Comparison of ENCODE assay signal across 17 cellular contexts in the genomic region with DNA sequence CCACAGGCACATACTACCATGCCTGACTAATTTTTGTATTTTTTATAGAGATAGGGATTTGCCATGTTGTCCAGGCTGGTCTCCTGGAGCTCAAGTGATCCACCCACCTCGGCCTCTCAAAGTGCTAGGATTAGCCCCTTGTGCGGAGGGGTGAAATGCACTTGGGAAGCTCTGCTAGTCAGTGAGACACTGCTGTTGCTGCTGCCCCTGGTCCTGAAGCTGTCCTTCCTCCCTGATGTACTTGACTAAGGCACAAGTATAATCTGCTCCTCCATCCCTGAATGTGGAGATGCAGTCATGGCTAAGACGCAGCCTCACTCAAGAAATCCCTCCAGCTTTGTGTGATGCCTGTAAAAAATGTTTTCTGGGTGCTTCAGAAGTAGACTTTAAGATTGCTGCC.
DNase-seq lines count a peak whose midpoint lies in the region; ATAC-seq and TF ChIP-seq lines count a peak whose summit lies in the region.
"Had no signal": no experiment of that assay in that cellular context is flagged by ENCODE, and none has a peak within 500 bp of the region (broad histone marks: within the 10 kb centered on the region; RNA-seq: fewer than 3 reads in every experiment).

No MANE protein-coding gene starts in this region.

- H3K27ac ChIP-seq in GM23338 (ENCODE audit: low read depth): no peak overlapping the region

- TF ChIP-seq CTCF in GM23338 (conservative IDR thresholded peaks at IDR 0.05; ENCODE audit: low read depth in 2 of 2) (no peak), WTC11 (IDR thresholded peaks at IDR 0.05) (no peak)

- no peaks in the 10 kb centered on the region for H3K27me3 ChIP-seq in GM23338 (ENCODE audit: insufficient read depth)

- H3K9me3 Mint-ChIP-seq in GM23338: no peaks in the 10 kb centered on the region
- H3K9me3 Mint-ChIP-seq in WTC11: peaks cover 7% of the 10 kb centered on the region

- H3K36me3 ChIP-seq in GM23338 (ENCODE audit: insufficient read depth): no peaks in the 10 kb centered on the region
- H3K36me3 ChIP-seq: HAP-1 had no signal

- no peak overlapping the region for H2AFZ ChIP-seq in GM23338

- no peaks in the 10 kb centered on the region for H3K4me1 ChIP-seq in GM23338 (ENCODE audit: insufficient read depth)
- H3K4me1 ChIP-seq: HAP-1 had no signal

- no peak overlapping the region for H3K27ac Mint-ChIP-seq in GM23338
- no peak overlapping the region for H3K27ac Mint-ChIP-seq in WTC11
- H3K27ac Mint-ChIP-seq: CD4-positive, alpha-beta memory T cell had no signal

- H3K4me3 Mint-ChIP-seq in GM23338 (no peak overlapping the region), WTC11 (no peak overlapping the region)
- H3K4me3 Mint-ChIP-seq: CD4-positive, alpha-beta memory T cell had no signal

- no peak overlapping the region for H3K4me2 ChIP-seq in GM23338

- H3K4me1 Mint-ChIP-seq in GM23338 (no peaks in the 10 kb centered on the region), WTC11 (peaks cover 1% of the 10 kb centered on the region; the same call in 1 of the 2 replicates)
- H3K4me1 Mint-ChIP-seq: CD4-positive, alpha-beta memory T cell had no signal

- no peaks in the 10 kb centered on the region for H3K36me3 Mint-ChIP-seq in GM23338 (ENCODE audit: low read depth)
- no peaks in the 10 kb centered on the region for H3K36me3 Mint-ChIP-seq in WTC11
- H3K36me3 Mint-ChIP-seq: CD4-positive, alpha-beta memory T cell had no signal

- peak; percentile 58 for ATAC-seq in GM23338
- peak; percentile 43; the same call in 1 of the 2 replicates for ATAC-seq in WTC11
- ATAC-seq in Right ventricle myocardium superior (ENCODE audit: poor library complexity): no peak
- ATAC-seq in HG02981 (IDR thresholded peaks at IDR 0.05; ENCODE audit: unreplicated experiment): no peak

- intact Hi-C loops in Right ventricle myocardium superior (cut with DNase I): no loop called here

- no peaks in the 10 kb centered on the region for H3K79me2 ChIP-seq in GM23338 (replicated peaks; ENCODE audit: insufficient read depth)

- H3K27me3 Mint-ChIP-seq in GM23338 (ENCODE audit: insufficient read depth, low read depth, poor library complexity) (peaks cover 3% of the 10 kb centered on the region), WTC11 (ENCODE audit: low read depth) (no peaks in the 10 kb centered on the region)

- no peak overlapping the region for H3K4me3 ChIP-seq in GM23338
- H3K4me3 ChIP-seq: HAP-1 had no signal

- no peaks in the 10 kb centered on the region for H3F3A ChIP-seq in GM23338 (replicated peaks; ENCODE audit: low read depth)

- DNase-seq in GM23338 (ENCODE audit: low spot score) (peak; percentile 15), WTC11 (ENCODE audit: low spot score) (no peak), iPS-NIHi7 (ENCODE audit: extremely low spot score) (peak; percentile 41), Right ventricle myocardium superior (no peak), cerebellum (ENCODE audit: low spot score) (no peak), NCI-H1092 treated with DMSO at 0.1 percent for 48 hours (lab: John Stamatoyannopoulos, UW) (no peak)
- DNase-seq: 8988T; C1 segment of cervical spinal cord; Calu3; CD4-positive, alpha-beta memory T cell; COR-L47; DMS53; DMS79 treated with DMSO at 0.1 percent for 48 hours; GF-D8; GOT3 had no signal

- POLR2A ChIA-PET in WTC11 (lab: Charles Lee): no interaction called here

- H4K20me1 ChIP-seq in GM23338 (replicated peaks; ENCODE audit: insufficient read depth): no peaks in the 10 kb centered on the region

- H3K9me2 ChIP-seq in GM23338 (ENCODE audit: insufficient read depth): peaks cover 4% of the 10 kb centered on the region; the same call in 1 of the 2 replicates

- CTCF ChIA-PET in WTC11 (lab: Charles Lee): no interaction called here

TF ChIP-seq in GM23338, 12 proteins besides CTCF, POLR2A, EP300 and RAD21:
- TF ChIP-seq EZH2 (IDR thresholded peaks at IDR 0.05; ENCODE audit: low read depth, unreplicated experiment) (no peak), JUNB (IDR thresholded peaks at IDR 0.05; ENCODE audit: unreplicated experiment) (no peak)
- TF ChIP-seq, protein P1, sequence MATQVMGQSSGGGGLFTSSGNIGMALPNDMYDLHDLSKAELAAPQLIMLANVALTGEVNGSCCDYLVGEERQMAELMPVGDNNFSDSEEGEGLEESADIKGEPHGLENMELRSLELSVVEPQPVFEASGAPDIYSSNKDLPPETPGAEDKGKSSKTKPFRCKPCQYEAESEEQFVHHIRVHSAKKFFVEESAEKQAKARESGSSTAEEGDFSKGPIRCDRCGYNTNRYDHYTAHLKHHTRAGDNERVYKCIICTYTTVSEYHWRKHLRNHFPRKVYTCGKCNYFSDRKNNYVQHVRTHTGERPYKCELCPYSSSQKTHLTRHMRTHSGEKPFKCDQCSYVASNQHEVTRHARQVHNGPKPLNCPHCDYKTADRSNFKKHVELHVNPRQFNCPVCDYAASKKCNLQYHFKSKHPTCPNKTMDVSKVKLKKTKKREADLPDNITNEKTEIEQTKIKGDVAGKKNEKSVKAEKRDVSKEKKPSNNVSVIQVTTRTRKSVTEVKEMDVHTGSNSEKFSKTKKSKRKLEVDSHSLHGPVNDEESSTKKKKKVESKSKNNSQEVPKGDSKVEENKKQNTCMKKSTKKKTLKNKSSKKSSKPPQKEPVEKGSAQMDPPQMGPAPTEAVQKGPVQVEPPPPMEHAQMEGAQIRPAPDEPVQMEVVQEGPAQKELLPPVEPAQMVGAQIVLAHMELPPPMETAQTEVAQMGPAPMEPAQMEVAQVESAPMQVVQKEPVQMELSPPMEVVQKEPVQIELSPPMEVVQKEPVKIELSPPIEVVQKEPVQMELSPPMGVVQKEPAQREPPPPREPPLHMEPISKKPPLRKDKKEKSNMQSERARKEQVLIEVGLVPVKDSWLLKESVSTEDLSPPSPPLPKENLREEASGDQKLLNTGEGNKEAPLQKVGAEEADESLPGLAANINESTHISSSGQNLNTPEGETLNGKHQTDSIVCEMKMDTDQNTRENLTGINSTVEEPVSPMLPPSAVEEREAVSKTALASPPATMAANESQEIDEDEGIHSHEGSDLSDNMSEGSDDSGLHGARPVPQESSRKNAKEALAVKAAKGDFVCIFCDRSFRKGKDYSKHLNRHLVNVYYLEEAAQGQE (IDR thresholded peaks at IDR 0.05; ENCODE audit: unreplicated experiment): peak; percentile 49

TF ChIP-seq in WTC11, 78 proteins besides CTCF, POLR2A, EP300 and RAD21 (continues in another document):
- TF ChIP-seq, protein P2, sequence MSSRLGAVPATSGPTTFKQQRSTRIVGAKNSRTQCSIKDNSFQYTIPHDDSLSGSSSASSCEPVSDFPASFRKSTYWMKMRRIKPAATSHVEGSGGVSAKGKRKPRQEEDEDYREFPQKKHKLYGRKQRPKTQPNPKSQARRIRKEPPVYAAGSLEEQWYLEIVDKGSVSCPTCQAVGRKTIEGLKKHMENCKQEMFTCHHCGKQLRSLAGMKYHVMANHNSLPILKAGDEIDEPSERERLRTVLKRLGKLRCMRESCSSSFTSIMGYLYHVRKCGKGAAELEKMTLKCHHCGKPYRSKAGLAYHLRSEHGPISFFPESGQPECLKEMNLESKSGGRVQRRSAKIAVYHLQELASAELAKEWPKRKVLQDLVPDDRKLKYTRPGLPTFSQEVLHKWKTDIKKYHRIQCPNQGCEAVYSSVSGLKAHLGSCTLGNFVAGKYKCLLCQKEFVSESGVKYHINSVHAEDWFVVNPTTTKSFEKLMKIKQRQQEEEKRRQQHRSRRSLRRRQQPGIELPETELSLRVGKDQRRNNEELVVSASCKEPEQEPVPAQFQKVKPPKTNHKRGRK (CRISPR knock-in tag; IDR thresholded peaks at IDR 0.05; ENCODE audit: borderline replicate concordance): no peak
- TF ChIP-seq USF1 (CRISPR knock-in tag; IDR thresholded peaks at IDR 0.05) (no peak), USF2 (CRISPR knock-in tag; IDR thresholded peaks at IDR 0.05) (no peak)
- TF ChIP-seq, protein P3, sequence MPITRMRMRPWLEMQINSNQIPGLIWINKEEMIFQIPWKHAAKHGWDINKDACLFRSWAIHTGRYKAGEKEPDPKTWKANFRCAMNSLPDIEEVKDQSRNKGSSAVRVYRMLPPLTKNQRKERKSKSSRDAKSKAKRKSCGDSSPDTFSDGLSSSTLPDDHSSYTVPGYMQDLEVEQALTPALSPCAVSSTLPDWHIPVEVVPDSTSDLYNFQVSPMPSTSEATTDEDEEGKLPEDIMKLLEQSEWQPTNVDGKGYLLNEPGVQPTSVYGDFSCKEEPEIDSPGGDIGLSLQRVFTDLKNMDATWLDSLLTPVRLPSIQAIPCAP (CRISPR knock-in tag; IDR thresholded peaks at IDR 0.05): no peak
- TF ChIP-seq, protein P4, sequence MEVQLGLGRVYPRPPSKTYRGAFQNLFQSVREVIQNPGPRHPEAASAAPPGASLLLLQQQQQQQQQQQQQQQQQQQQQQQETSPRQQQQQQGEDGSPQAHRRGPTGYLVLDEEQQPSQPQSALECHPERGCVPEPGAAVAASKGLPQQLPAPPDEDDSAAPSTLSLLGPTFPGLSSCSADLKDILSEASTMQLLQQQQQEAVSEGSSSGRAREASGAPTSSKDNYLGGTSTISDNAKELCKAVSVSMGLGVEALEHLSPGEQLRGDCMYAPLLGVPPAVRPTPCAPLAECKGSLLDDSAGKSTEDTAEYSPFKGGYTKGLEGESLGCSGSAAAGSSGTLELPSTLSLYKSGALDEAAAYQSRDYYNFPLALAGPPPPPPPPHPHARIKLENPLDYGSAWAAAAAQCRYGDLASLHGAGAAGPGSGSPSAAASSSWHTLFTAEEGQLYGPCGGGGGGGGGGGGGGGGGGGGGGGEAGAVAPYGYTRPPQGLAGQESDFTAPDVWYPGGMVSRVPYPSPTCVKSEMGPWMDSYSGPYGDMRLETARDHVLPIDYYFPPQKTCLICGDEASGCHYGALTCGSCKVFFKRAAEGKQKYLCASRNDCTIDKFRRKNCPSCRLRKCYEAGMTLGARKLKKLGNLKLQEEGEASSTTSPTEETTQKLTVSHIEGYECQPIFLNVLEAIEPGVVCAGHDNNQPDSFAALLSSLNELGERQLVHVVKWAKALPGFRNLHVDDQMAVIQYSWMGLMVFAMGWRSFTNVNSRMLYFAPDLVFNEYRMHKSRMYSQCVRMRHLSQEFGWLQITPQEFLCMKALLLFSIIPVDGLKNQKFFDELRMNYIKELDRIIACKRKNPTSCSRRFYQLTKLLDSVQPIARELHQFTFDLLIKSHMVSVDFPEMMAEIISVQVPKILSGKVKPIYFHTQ (CRISPR knock-in tag; IDR thresholded peaks at IDR 0.05): no peak

Comparison
In these comparisons a context has a peak if more than half of its experiments do, and no peak if none do; other contexts are left out.
1. ATAC-seq: peak in GM23338 (single experiment) and WTC11 (single experiment); none in Right ventricle myocardium superior (single experiment) and HG02981 (single experiment).
2. DNase-seq: peak in GM23338 (single experiment) and iPS-NIHi7 (single experiment); none in WTC11 (single experiment), Right ventricle myocardium superior (single experiment), cerebellum (single experiment) and NCI-H1092 treated with DMSO at 0.1 percent for 48 hours (single experiment).